ENCODE assay signal across 9 cellular contexts in the genomic region with DNA sequence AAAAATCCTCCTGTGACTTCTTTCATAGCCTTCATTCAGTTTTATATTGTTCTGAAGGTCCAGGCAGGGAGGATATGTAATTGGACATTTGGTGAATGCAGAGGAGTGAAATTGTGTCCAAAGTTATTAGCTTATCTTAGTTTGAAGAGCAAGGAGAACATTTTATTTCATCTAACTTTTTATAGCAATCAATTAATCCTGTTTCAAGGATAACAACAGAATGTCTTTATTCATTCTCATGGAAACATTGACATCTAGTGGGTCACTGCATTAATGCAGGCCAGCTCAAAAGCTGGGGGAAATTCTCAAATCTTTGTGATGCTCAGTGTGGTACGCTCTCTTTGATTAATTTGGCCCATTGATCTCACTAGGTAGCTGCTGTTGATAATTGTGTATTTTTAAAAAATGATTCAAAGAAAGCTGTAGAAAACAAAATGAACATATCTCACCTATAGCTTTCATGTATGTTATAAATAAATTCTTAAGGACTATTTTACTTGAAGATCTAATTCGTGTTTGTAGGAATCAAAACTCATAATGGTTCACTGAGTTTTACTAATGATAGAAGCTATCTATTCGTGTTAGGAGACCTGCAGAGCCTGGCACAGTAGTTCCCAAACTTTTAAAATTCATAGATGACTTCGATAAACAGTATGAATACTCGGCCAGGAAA.
DNase-seq lines count a peak whose midpoint lies in the region; ATAC-seq, FAIRE-seq and TF ChIP-seq lines count a peak whose summit lies in the region.
"Had no signal": no experiment of that assay in that cellular context is flagged by ENCODE, and none has a peak within 500 bp of the region (broad histone marks: within the 10 kb centered on the region; RNA-seq: fewer than 3 reads in every experiment).

No MANE protein-coding gene starts in this region.

- no peak overlapping the region for H3K4me3 Mint-ChIP-seq in activated T-cell treated with anti-CD3 and anti-CD28 coated beads, Interleukin-2, amount 50 U/mL, for 24 hours
- H3K4me3 Mint-ChIP-seq: central memory CD8-positive, alpha-beta T cell had no signal

- H3K79me2 ChIP-seq in GM12878 (ENCODE audit: control insufficient read depth, insufficient read depth, low read length), result no peaks in the 10 kb centered on the region

- H3K27ac Mint-ChIP-seq in activated T-cell treated with anti-CD3 and anti-CD28 coated beads, Interleukin-2, amount 50 U/mL, for 24 hours, result no peak overlapping the region

- H3K4me3 ChIP-seq in GM12878 (no peak overlapping the region), stomach (no peak overlapping the region)

- H3K4me2 ChIP-seq in GM12878 (ENCODE audit: control insufficient read depth, insufficient read depth), result no peak overlapping the region

- DNase-seq in activated T-cell treated with anti-CD3 and anti-CD28 coated beads for 4 hours (peak; percentile 3), HEK293T (ENCODE audit: extremely low spot score) (peak; percentile 9), NCI-H2196 (lab: John Stamatoyannopoulos, UW; ENCODE audit: unreplicated experiment) (peak; percentile 78), GM12878 (ENCODE audit: low read depth, low spot score) (no peak), iPS-NIHi7 (ENCODE audit: extremely low spot score) (peak; percentile 43), stomach (no peak)
- DNase-seq in activated T-cell treated with anti-CD3 and anti-CD28 coated beads, Interleukin-2, amount 50 U/mL, for 24 hours, result no peak

- H3K27ac ChIP-seq in GM12878 (ENCODE audit: control insufficient read depth, insufficient read depth), result no peak overlapping the region
- H3K27ac ChIP-seq in stomach, result no peak overlapping the region

- 7% methylated on average over 5 of the region's 5 CpGs for WGBS in GM12878 (ENCODE audit: insufficient coverage, insufficient replicate concordance, low lambda C conversion rate, missing lambda C conversion rate)
- WGBS in stomach, 5 donors, result 51 to 60% (median 54%) methylated on average over 5 of the region's 5 CpGs

- no peak for TF ChIP-seq POLR2A in GM12878 (IDR thresholded peaks at IDR 0.05; ENCODE audit: low read depth, low read length)
- TF ChIP-seq POLR2A in stomach (IDR thresholded peaks at IDR 0.05), result no peak

- FAIRE-seq in GM12878 (lab: Jason Lieb, UNC), result peak; percentile 18

- POLR2A ChIA-PET in HEK293T (lab: Yijun Ruan, JAX), result no interaction called here
- POLR2A ChIA-PET in GM12878 (lab: Charles Lee), result no interaction called here

- no peaks in the 10 kb centered on the region for H3K4me1 Mint-ChIP-seq in activated T-cell treated with anti-CD3 and anti-CD28 coated beads, Interleukin-2, amount 50 U/mL, for 24 hours (ENCODE audit: low read depth)
- H3K4me1 Mint-ChIP-seq: central memory CD8-positive, alpha-beta T cell had no signal

- peak; percentile 89 for TF ChIP-seq RAD21 in GM12878 (IDR thresholded peaks at IDR 0.05; ENCODE audit: insufficient read depth, low read depth, low read length)

- no peaks in the 10 kb centered on the region for H3K36me3 Mint-ChIP-seq in activated T-cell treated with anti-CD3 and anti-CD28 coated beads, Interleukin-2, amount 50 U/mL, for 24 hours (ENCODE audit: low read depth)

- H3K9me3 ChIP-seq in GM12878 (replicated peaks; ENCODE audit: control insufficient read depth, insufficient read depth, low read length) (no peaks in the 10 kb centered on the region), stomach (no peaks in the 10 kb centered on the region)

- TF ChIP-seq EP300 in GM12878 (IDR thresholded peaks at IDR 0.05; ENCODE audit: borderline replicate concordance in 1 of 2, control insufficient read depth in 1 of 2, low read depth in 2 of 2, low read length in 2 of 2), result no peak
- TF ChIP-seq EP300 in stomach (IDR thresholded peaks at IDR 0.05), result no peak

- TF ChIP-seq CTCF in GM12878 (IDR thresholded peaks at IDR 0.05 in 2 of 3, conservative IDR thresholded peaks at IDR 0.05 in 1 of 3; ENCODE audit: control insufficient read depth in 2 of 3, extremely low read depth in 1 of 3, insufficient read depth in 1 of 3, low read depth in 3 of 3, low read length in 3 of 3) (peak; percentile 52 to 73 (median 58); a peak in 5 of 6 replicates), stomach (IDR thresholded peaks at IDR 0.05) (peak in 5 of 7 experiments; percentile 74 to 83 (median 78))

- RAD21 ChIA-PET in GM12878 (lab: Charles Lee; ENCODE audit: unreplicated experiment), result interaction anchor here (1.0 to 1.7 kb wide), 2 partner anchors 9 to 1511 kb away, joined by 3 to 8 read pairs; no protein-coding TSS in a partner anchor

- in situ Hi-C loops in GM12878 (cut with MboI), result no loop called here

- no TSS peak for BruUV-seq in GM12878 (replicated peaks; lab: Mats Ljungman, UMichigan)

- H3K36me3 ChIP-seq in GM12878 (ENCODE audit: control insufficient read depth in 2 of 2, insufficient read depth in 2 of 2, low read length in 1 of 2) (no peaks in the 10 kb centered on the region), stomach (no peaks in the 10 kb centered on the region)

- H3K4me1 ChIP-seq in GM12878 (ENCODE audit: control insufficient read depth, insufficient read depth, low read length) (no peaks in the 10 kb centered on the region), stomach (peaks cover 0 to 24% (median 9%) of the 10 kb centered on the region in 4 donors)

- CTCF ChIA-PET in HEK293T (lab: Yijun Ruan, JAX), result interaction anchor here (0.6 to 1.1 kb wide), 4 partner anchors 9 to 1512 kb away, joined by 3 read pairs; no protein-coding TSS in a partner anchor
- CTCF ChIA-PET in GM12878 (lab: Yijun Ruan, JAX), result interaction anchor here (0.6 to 2.4 kb wide), 10 partner anchors 9 to 1513 kb away, joined by 3 to 10 read pairs (median 4); no protein-coding TSS in a partner anchor

- no peaks in the 10 kb centered on the region for H3K27me3 ChIP-seq in GM12878 (replicated peaks in 1 of 2; ENCODE audit: control insufficient read depth in 2 of 2, insufficient read depth in 2 of 2, low read length in 1 of 2)
- H3K27me3 ChIP-seq in stomach, result no peaks in the 10 kb centered on the region

- ATAC-seq in GM12878 (peak; percentile 64), HG03571 (IDR thresholded peaks at IDR 0.05; ENCODE audit: unreplicated experiment) (no peak)

- SMC1A ChIA-PET in GM12878 (lab: Charles Lee; ENCODE audit: uncharacterized antibody, unreplicated experiment), result interaction anchor here (0.5 to 1.5 kb wide), 8 partner anchors 9 to 1512 kb away, joined by 3 to 7 read pairs (median 3); no protein-coding TSS in a partner anchor

- intact Hi-C loops in GM12878 (cut with micrococcal nuclease; ENCODE audit: unreplicated experiment) (loop anchor here (2.0 to 5.0 kb wide), 2 partner anchors 1513 to 1871 kb away; no protein-coding TSS in a partner anchor), stomach (cut with DNase I; ENCODE audit: low total_unique reads) (no loop called here)

- H2AFZ ChIP-seq in GM12878 (ENCODE audit: control insufficient read depth, low read depth, low read length), result no peak overlapping the region

- H3K9ac ChIP-seq in GM12878 (ENCODE audit: control insufficient read depth, insufficient read depth, low read length), result no peak overlapping the region

- H4K20me1 ChIP-seq in GM12878 (ENCODE audit: control insufficient read depth, insufficient read depth), result no peaks in the 10 kb centered on the region

- no peaks in the 10 kb centered on the region for H3K9me3 Mint-ChIP-seq in activated T-cell treated with anti-CD3 and anti-CD28 coated beads, Interleukin-2, amount 50 U/mL, for 24 hours
- H3K9me3 Mint-ChIP-seq: central memory CD8-positive, alpha-beta T cell had no signal

- H3K27me3 Mint-ChIP-seq in activated T-cell treated with anti-CD3 and anti-CD28 coated beads, Interleukin-2, amount 50 U/mL, for 24 hours, result peaks cover 21% of the 10 kb centered on the region

TF ChIP-seq in HEK293T, 16 proteins besides CTCF, POLR2A, EP300 and RAD21 (continues in another document):
- TF ChIP-seq LEF1 (IDR thresholded peaks at IDR 0.05; ENCODE audit: borderline replicate concordance) (no peak), ELF4 (IDR thresholded peaks at IDR 0.05) (no peak), SP1 (IDR thresholded peaks at IDR 0.05) (no peak), CTBP1 (IDR thresholded peaks at IDR 0.05; ENCODE audit: borderline replicate concordance) (no peak), ARNT (IDR thresholded peaks at IDR 0.05) (no peak), ZNF384 (IDR thresholded peaks at IDR 0.05) (no peak), L3MBTL2 (conservative IDR thresholded peaks at IDR 0.05) (no peak), FOXA1 (IDR thresholded peaks at IDR 0.05) (no peak), NFRKB (IDR thresholded peaks at IDR 0.05) (no peak), FOXK2 (IDR thresholded peaks at IDR 0.05) (no peak), HDGF (IDR thresholded peaks at IDR 0.05; ENCODE audit: borderline replicate concordance) (no peak), TARDBP (IDR thresholded peaks at IDR 0.05) (no peak)

TF ChIP-seq in GM12878, 131 proteins besides CTCF, POLR2A, EP300 and RAD21:
- TF ChIP-seq CEBPB (IDR thresholded peaks at IDR 0.05; ENCODE audit: borderline replicate concordance in 1 of 2, low read depth in 2 of 2, low read length in 2 of 2) (no peak), MXI1 (IDR thresholded peaks at IDR 0.05; ENCODE audit: low read depth, low read length) (no peak), SMC3 (IDR thresholded peaks at IDR 0.05; ENCODE audit: borderline replicate concordance, low read length) (peak; percentile 56; the same call in 1 of the 2 replicates), ZBTB4 (CRISPR knock-in tag; IDR thresholded peaks at IDR 0.05) (no peak)

Comparison
In these comparisons a context has a peak if more than half of its experiments do, and no peak if none do; other contexts are left out.
1. DNase-seq: peak in activated T-cell treated with anti-CD3 and anti-CD28 coated beads for 4 hours (single experiment), HEK293T (single experiment), NCI-H2196 (single experiment) and iPS-NIHi7 (single experiment); none in activated T-cell treated with anti-CD3 and anti-CD28 coated beads, Interleukin-2, amount 50 U/mL, for 24 hours (single experiment), GM12878 (single experiment) and stomach (single experiment).